In genomic region chr15:48360841-48361240, GRCh38 we compare ENCODE assay signal across 17 cellular contexts. TPM values are rescaled to one million over a fixed set of nuclear protein-coding genes. Genes with fewer than 3 reads are reported as not detected.
DNase-seq lines count a peak whose midpoint lies in the region; ATAC-seq, FAIRE-seq and TF ChIP-seq lines count a peak whose summit lies in the region.
"Had no signal": no experiment of that assay in that cellular context is flagged by ENCODE, and none has a peak within 500 bp of the region (broad histone marks: within the 10 kb centered on the region; RNA-seq: fewer than 3 reads in every experiment).

No MANE protein-coding gene starts in this region.

- H3K36me3 ChIP-seq in bronchial epithelial cell (ENCODE audit: control insufficient read depth, insufficient read depth, low read length) (no peaks in the 10 kb centered on the region), mesendoderm (ENCODE audit: control insufficient read depth, insufficient read depth, low read length) (no peaks in the 10 kb centered on the region)

- no peak overlapping the region for H2BK120ac ChIP-seq in mesendoderm (ENCODE audit: low read depth, low read length)

- no peak overlapping the region for H3K23ac ChIP-seq in mesendoderm (ENCODE audit: low read length)

- H3K79me2 ChIP-seq in mesendoderm (ENCODE audit: control insufficient read depth, insufficient read depth, low read length), result no peaks in the 10 kb centered on the region

- H3K9ac ChIP-seq in mesendoderm (ENCODE audit: low read length), result no peak overlapping the region

- DNase-seq in GM18507 (ENCODE audit: extremely low spot score, insufficient read length, low read depth), result no peak
- DNase-seq in NB4 (ENCODE audit: low read depth), result peak; percentile 20
- peak; percentile 42 for DNase-seq in bronchial epithelial cell (ENCODE audit: low read depth)
- DNase-seq in mesendoderm, result peak; percentile 51
- DNase-seq in dedifferentiated amniotic fluid mesenchymal stem cell (ENCODE audit: extremely low spot score), result no peak
- DNase-seq in GM12891 (ENCODE audit: insufficient read length, low spot score), result no peak
- DNase-seq: activated CD4-positive, alpha-beta T cell treated with anti-CD3 and anti-CD28 coated beads, Interleukin-2, amount 10 ng/mL, durations not matched to agents 7 days and 5 days; activated T-cell treated with anti-CD3 and anti-CD28 coated beads, Interleukin-2, amount 50 U/mL, for 1 hour; glutamatergic neuron; NCI-H1048; NCI-H2107; SHP77; stimulated activated CD4-positive, alpha-beta T cell treated with anti-CD3 and anti-CD28 coated beads, Interleukin-15, amount 100 ng/mL, for 24 hours had no signal

- TF ChIP-seq CTCF in NB4 (IDR thresholded peaks at IDR 0.05; ENCODE audit: low read depth, low read length) (no peak), bronchial epithelial cell (IDR thresholded peaks at IDR 0.05; ENCODE audit: insufficient read depth, low read length, severe bottlenecking) (no peak)

- H3K4me3 ChIP-seq in NB4 (ENCODE audit: low read depth, low read length) (no peak overlapping the region), bronchial epithelial cell (ENCODE audit: low read depth, low read length) (no peak overlapping the region), mesendoderm (ENCODE audit: low read length) (no peak overlapping the region)

- H2BK5ac ChIP-seq in mesendoderm (ENCODE audit: low read length), result no peak overlapping the region

- no peak for ATAC-seq in GM19463 (IDR thresholded peaks at IDR 0.05; ENCODE audit: unreplicated experiment)
- ATAC-seq: natural killer cell treated with Interleukin-12 subunit alpha and Interleukin-12 subunit beta and Interleukin-15 and Interleukin-18, amount 100 ng/mL, for 72 hours had no signal

- no peak overlapping the region for H3K4me2 ChIP-seq in mesendoderm (ENCODE audit: low read length)

- H3K27me3 ChIP-seq in bronchial epithelial cell (ENCODE audit: control insufficient read depth, insufficient read depth, low read length) (no peaks in the 10 kb centered on the region), mesendoderm (ENCODE audit: insufficient read depth, low read length, poor library complexity) (no peaks in the 10 kb centered on the region)

- H3K56ac ChIP-seq in mesendoderm (ENCODE audit: low read length), result no peak overlapping the region

- no peaks in the 10 kb centered on the region for H3K79me1 ChIP-seq in mesendoderm (ENCODE audit: low read length)

- H3K18ac ChIP-seq in mesendoderm (ENCODE audit: low read length), result no peak overlapping the region

- no peaks in the 10 kb centered on the region for H3K4me1 ChIP-seq in mesendoderm (ENCODE audit: control insufficient read depth, low read depth, low read length)

- FAIRE-seq in GM18507 (lab: Jason Lieb, UNC), result peak; percentile 56
- FAIRE-seq in bronchial epithelial cell (lab: Jason Lieb, UNC), result no peak
- FAIRE-seq in GM12891 (lab: Jason Lieb, UNC), result no peak
- FAIRE-seq: H1 had no signal

- H4K5ac ChIP-seq in mesendoderm (ENCODE audit: low read length), result no peak overlapping the region

- H4K8ac ChIP-seq in mesendoderm (ENCODE audit: low read depth, low read length), result no peak overlapping the region

- H2AK5ac ChIP-seq in mesendoderm (ENCODE audit: low read length), result no peak overlapping the region

- no peak overlapping the region for H2BK15ac ChIP-seq in mesendoderm (replicated peaks; ENCODE audit: low read depth)

- no CpG with 5 or more reads among the region's 2 CpGs for whole genome bisulfite sequencing in mesendoderm (ENCODE audit: extremely low coverage, insufficient coverage, low lambda C conversion rate)

- H3K27ac ChIP-seq in mesendoderm (ENCODE audit: low read depth, low read length), result no peak overlapping the region
- H3K27ac ChIP-seq: C4-2B had no signal

- H3K4ac ChIP-seq in mesendoderm (ENCODE audit: low read depth, low read length), result no peak overlapping the region

- TF ChIP-seq POLR2A in NB4 (IDR thresholded peaks at IDR 0.05; ENCODE audit: extremely low read depth, insufficient read length) (no peak), GM12891 (IDR thresholded peaks at IDR 0.05; ENCODE audit: low read depth, low read length) (no peak)

TF ChIP-seq in GM12891, 5 proteins besides CTCF, POLR2A, EP300 and RAD21:
- TF ChIP-seq POU2F2 (IDR thresholded peaks at IDR 0.05; ENCODE audit: low read depth, low read length) (no peak), SPI1 (IDR thresholded peaks at IDR 0.05; ENCODE audit: low read depth, low read length) (no peak), PAX5 (IDR thresholded peaks at IDR 0.05; ENCODE audit: insufficient read depth, low read length, severe bottlenecking) (no peak), POLR2AphosphoS5 (IDR thresholded peaks at IDR 0.05; ENCODE audit: low read depth, low read length) (no peak), TAF1 (IDR thresholded peaks at IDR 0.05; ENCODE audit: low read depth, low read length) (no peak)

RNA-seq across cellular contexts. Expression of gene DUT, which starts 29.6 kb away (rescaled TPM):
- total RNA-seq in bronchial epithelial cell, result 25.5 and 30.8 TPM in 2 replicates
- polyA plus RNA-seq in mesendoderm (2013, experiment 1 of 2), result 191 TPM
- polyA plus RNA-seq in mesendoderm (2013, experiment 2 of 2), result 190 TPM
- polyA plus RNA-seq in GM12891 (2012; ENCODE audit: low read depth, missing spikeins), result 147 TPM

Comparison
In these comparisons a context has a peak if more than half of its experiments do, and no peak if none do; other contexts are left out.
1. DNase-seq: peak in NB4 (single experiment), bronchial epithelial cell (single experiment) and mesendoderm (single experiment); none in GM18507 (single experiment), dedifferentiated amniotic fluid mesenchymal stem cell (single experiment) and GM12891 (single experiment).